ENCODE assay signal across 1 cellular context in genomic region chr11:45805305-45806071, GRCh38.
TF ChIP-seq lines count a peak whose summit lies in the region.

No MANE protein-coding gene starts in this region.

TF ChIP-seq in K562, 482 proteins besides CTCF, POLR2A, EP300 and RAD21 (continues in another document):
- TF ChIP-seq ZNF551 (CRISPR knock-in tag; IDR thresholded peaks at IDR 0.05) (no peak), BRD9 (IDR thresholded peaks at IDR 0.05; ENCODE audit: low read depth, partially characterized antibody) (no peak), USF1 (CRISPR knock-in tag; IDR thresholded peaks at IDR 0.05) (peak; percentile 55), JUN (IDR thresholded peaks at IDR 0.05; ENCODE audit: borderline replicate concordance, low read depth, low read length) (no peak), JUN (CRISPR knock-in tag; IDR thresholded peaks at IDR 0.05; ENCODE audit: borderline replicate concordance) (no peak), TBL1XR1 (IDR thresholded peaks at IDR 0.05; ENCODE audit: low read length in 2 of 2) (no peak), MAFK (IDR thresholded peaks at IDR 0.05; ENCODE audit: low read length) (no peak), FOXP4 (CRISPR knock-in tag; IDR thresholded peaks at IDR 0.05; ENCODE audit: borderline replicate concordance) (no peak), SMARCB1 (IDR thresholded peaks at IDR 0.05; ENCODE audit: insufficient read length, low read depth) (no peak), FOXK1 (CRISPR knock-in tag; IDR thresholded peaks at IDR 0.05; ENCODE audit: borderline replicate concordance) (no peak), CREM (IDR thresholded peaks at IDR 0.05; ENCODE audit: low read depth) (0 out of 2 replicates have a peak, but pooled peaks have one; percentile 1), CGGBP1 (CRISPR knock-in tag; IDR thresholded peaks at IDR 0.05) (no peak), HDAC1 (IDR thresholded peaks at IDR 0.05) (peak in 1 of 2 experiments; percentile 84; a peak in 2 of 4 replicates), ZNF644 (tag; IDR thresholded peaks at IDR 0.05; ENCODE audit: low read depth) (no peak), CHAMP1 (IDR thresholded peaks at IDR 0.05) (no peak), FOSL1 (tag; conservative IDR thresholded peaks at IDR 0.05) (no peak), JUNB (CRISPR knock-in tag; conservative IDR thresholded peaks at IDR 0.05) (no peak), SRSF3 (IDR thresholded peaks at IDR 0.05; ENCODE audit: insufficient read depth, low read length) (no peak), CREB5 (CRISPR knock-in tag; IDR thresholded peaks at IDR 0.05) (no peak), ZNF57 (CRISPR knock-in tag; IDR thresholded peaks at IDR 0.05) (no peak), ATF7 (IDR thresholded peaks at IDR 0.05) (peak; percentile 16; the same call in 1 of the 2 replicates), PML (IDR thresholded peaks at IDR 0.05; ENCODE audit: low read length) (no peak), MCM7 (IDR thresholded peaks at IDR 0.05) (no peak), ZNF436 (CRISPR knock-in tag; IDR thresholded peaks at IDR 0.05) (no peak), HDAC2 (IDR thresholded peaks at IDR 0.05) (peak; percentile 25; the same call in 1 of the 2 replicates), ZNF589 (CRISPR knock-in tag; IDR thresholded peaks at IDR 0.05; ENCODE audit: low read depth) (no peak)
- TF ChIP-seq, protein P1, sequence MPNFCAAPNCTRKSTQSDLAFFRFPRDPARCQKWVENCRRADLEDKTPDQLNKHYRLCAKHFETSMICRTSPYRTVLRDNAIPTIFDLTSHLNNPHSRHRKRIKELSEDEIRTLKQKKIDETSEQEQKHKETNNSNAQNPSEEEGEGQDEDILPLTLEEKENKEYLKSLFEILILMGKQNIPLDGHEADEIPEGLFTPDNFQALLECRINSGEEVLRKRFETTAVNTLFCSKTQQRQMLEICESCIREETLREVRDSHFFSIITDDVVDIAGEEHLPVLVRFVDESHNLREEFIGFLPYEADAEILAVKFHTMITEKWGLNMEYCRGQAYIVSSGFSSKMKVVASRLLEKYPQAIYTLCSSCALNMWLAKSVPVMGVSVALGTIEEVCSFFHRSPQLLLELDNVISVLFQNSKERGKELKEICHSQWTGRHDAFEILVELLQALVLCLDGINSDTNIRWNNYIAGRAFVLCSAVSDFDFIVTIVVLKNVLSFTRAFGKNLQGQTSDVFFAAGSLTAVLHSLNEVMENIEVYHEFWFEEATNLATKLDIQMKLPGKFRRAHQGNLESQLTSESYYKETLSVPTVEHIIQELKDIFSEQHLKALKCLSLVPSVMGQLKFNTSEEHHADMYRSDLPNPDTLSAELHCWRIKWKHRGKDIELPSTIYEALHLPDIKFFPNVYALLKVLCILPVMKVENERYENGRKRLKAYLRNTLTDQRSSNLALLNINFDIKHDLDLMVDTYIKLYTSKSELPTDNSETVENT (CRISPR knock-in tag; IDR thresholded peaks at IDR 0.05) = no peak
- TF ChIP-seq, protein P2, sequence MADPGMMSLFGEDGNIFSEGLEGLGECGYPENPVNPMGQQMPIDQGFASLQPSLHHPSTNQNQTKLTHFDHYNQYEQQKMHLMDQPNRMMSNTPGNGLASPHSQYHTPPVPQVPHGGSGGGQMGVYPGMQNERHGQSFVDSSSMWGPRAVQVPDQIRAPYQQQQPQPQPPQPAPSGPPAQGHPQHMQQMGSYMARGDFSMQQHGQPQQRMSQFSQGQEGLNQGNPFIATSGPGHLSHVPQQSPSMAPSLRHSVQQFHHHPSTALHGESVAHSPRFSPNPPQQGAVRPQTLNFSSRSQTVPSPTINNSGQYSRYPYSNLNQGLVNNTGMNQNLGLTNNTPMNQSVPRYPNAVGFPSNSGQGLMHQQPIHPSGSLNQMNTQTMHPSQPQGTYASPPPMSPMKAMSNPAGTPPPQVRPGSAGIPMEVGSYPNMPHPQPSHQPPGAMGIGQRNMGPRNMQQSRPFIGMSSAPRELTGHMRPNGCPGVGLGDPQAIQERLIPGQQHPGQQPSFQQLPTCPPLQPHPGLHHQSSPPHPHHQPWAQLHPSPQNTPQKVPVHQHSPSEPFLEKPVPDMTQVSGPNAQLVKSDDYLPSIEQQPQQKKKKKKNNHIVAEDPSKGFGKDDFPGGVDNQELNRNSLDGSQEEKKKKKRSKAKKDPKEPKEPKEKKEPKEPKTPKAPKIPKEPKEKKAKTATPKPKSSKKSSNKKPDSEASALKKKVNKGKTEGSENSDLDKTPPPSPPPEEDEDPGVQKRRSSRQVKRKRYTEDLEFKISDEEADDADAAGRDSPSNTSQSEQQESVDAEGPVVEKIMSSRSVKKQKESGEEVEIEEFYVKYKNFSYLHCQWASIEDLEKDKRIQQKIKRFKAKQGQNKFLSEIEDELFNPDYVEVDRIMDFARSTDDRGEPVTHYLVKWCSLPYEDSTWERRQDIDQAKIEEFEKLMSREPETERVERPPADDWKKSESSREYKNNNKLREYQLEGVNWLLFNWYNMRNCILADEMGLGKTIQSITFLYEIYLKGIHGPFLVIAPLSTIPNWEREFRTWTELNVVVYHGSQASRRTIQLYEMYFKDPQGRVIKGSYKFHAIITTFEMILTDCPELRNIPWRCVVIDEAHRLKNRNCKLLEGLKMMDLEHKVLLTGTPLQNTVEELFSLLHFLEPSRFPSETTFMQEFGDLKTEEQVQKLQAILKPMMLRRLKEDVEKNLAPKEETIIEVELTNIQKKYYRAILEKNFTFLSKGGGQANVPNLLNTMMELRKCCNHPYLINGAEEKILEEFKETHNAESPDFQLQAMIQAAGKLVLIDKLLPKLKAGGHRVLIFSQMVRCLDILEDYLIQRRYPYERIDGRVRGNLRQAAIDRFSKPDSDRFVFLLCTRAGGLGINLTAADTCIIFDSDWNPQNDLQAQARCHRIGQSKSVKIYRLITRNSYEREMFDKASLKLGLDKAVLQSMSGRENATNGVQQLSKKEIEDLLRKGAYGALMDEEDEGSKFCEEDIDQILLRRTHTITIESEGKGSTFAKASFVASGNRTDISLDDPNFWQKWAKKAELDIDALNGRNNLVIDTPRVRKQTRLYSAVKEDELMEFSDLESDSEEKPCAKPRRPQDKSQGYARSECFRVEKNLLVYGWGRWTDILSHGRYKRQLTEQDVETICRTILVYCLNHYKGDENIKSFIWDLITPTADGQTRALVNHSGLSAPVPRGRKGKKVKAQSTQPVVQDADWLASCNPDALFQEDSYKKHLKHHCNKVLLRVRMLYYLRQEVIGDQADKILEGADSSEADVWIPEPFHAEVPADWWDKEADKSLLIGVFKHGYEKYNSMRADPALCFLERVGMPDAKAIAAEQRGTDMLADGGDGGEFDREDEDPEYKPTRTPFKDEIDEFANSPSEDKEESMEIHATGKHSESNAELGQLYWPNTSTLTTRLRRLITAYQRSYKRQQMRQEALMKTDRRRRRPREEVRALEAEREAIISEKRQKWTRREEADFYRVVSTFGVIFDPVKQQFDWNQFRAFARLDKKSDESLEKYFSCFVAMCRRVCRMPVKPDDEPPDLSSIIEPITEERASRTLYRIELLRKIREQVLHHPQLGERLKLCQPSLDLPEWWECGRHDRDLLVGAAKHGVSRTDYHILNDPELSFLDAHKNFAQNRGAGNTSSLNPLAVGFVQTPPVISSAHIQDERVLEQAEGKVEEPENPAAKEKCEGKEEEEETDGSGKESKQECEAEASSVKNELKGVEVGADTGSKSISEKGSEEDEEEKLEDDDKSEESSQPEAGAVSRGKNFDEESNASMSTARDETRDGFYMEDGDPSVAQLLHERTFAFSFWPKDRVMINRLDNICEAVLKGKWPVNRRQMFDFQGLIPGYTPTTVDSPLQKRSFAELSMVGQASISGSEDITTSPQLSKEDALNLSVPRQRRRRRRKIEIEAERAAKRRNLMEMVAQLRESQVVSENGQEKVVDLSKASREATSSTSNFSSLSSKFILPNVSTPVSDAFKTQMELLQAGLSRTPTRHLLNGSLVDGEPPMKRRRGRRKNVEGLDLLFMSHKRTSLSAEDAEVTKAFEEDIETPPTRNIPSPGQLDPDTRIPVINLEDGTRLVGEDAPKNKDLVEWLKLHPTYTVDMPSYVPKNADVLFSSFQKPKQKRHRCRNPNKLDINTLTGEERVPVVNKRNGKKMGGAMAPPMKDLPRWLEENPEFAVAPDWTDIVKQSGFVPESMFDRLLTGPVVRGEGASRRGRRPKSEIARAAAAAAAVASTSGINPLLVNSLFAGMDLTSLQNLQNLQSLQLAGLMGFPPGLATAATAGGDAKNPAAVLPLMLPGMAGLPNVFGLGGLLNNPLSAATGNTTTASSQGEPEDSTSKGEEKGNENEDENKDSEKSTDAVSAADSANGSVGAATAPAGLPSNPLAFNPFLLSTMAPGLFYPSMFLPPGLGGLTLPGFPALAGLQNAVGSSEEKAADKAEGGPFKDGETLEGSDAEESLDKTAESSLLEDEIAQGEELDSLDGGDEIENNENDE (IDR thresholded peaks at IDR 0.05; ENCODE audit: low read depth, low read length) = no peak
- TF ChIP-seq, protein P3, sequence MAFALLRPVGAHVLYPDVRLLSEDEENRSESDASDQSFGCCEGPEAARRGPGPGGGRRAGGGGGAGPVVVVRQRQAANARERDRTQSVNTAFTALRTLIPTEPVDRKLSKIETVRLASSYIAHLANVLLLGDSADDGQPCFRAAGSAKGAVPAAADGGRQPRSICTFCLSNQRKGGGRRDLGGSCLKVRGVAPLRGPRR (CRISPR knock-in tag; IDR thresholded peaks at IDR 0.05) = no peak
- TF ChIP-seq, protein P4, sequence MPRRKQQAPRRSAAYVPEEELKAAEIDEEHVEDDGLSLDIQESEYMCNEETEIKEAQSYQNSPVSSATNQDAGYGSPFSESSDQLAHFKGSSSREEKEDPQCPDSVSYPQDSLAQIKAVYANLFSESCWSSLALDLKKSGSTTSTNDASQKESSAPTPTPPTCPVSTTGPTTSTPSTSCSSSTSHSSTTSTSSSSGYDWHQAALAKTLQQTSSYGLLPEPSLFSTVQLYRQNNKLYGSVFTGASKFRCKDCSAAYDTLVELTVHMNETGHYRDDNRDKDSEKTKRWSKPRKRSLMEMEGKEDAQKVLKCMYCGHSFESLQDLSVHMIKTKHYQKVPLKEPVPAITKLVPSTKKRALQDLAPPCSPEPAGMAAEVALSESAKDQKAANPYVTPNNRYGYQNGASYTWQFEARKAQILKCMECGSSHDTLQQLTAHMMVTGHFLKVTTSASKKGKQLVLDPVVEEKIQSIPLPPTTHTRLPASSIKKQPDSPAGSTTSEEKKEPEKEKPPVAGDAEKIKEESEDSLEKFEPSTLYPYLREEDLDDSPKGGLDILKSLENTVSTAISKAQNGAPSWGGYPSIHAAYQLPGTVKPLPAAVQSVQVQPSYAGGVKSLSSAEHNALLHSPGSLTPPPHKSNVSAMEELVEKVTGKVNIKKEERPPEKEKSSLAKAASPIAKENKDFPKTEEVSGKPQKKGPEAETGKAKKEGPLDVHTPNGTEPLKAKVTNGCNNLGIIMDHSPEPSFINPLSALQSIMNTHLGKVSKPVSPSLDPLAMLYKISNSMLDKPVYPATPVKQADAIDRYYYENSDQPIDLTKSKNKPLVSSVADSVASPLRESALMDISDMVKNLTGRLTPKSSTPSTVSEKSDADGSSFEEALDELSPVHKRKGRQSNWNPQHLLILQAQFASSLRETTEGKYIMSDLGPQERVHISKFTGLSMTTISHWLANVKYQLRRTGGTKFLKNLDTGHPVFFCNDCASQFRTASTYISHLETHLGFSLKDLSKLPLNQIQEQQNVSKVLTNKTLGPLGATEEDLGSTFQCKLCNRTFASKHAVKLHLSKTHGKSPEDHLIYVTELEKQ (CRISPR knock-in tag; IDR thresholded peaks at IDR 0.05) = no peak
